ENCODE assay signal across 8 cellular contexts in genomic region chr2:240989451-240990265, GRCh38. TPM values are rescaled to one million over a fixed set of nuclear protein-coding genes. Genes with fewer than 3 reads are reported as not detected.
DNase-seq lines count a peak whose midpoint lies in the region; ATAC-seq, FAIRE-seq and TF ChIP-seq lines count a peak whose summit lies in the region.

No MANE protein-coding gene starts in this region.

- H3K36me3 Mint-ChIP-seq in stimulated activated memory B cell treated with anti-CD40 and anti-IgM and Interleukin-4, amounts not matched to agents 10 μg/mL and 1 μg/mL and 100 μg/mL, for 72 hours, result no peaks in the 10 kb centered on the region

- H3K27me3 ChIP-seq in GM06990 (replicated peaks; ENCODE audit: control insufficient read depth, insufficient read depth, low read length), result no peaks in the 10 kb centered on the region; the same call in none of the 2 replicates
- peaks cover 0 to 5% (median 0%) of the 10 kb centered on the region in 45 donors for H3K27me3 ChIP-seq in dorsolateral prefrontal cortex
- H3K27me3 ChIP-seq in pancreas, result no peaks in the 10 kb centered on the region

- H3K4me3 Mint-ChIP-seq in stimulated activated memory B cell treated with anti-CD40 and anti-IgM and Interleukin-4, amounts not matched to agents 10 μg/mL and 1 μg/mL and 100 μg/mL, for 72 hours, result no peak overlapping the region

- no peak overlapping the region for H3K27ac Mint-ChIP-seq in stimulated activated memory B cell treated with anti-CD40 and anti-IgM and Interleukin-4, amounts not matched to agents 10 μg/mL and 1 μg/mL and 100 μg/mL, for 72 hours

- H3K4me1 ChIP-seq in pancreas, result peaks cover 0 to 11% (median 5%) of the 10 kb centered on the region in 3 donors

- H3K36me3 ChIP-seq in GM06990 (ENCODE audit: control insufficient read depth, insufficient read depth, low read length) (no peaks in the 10 kb centered on the region), pancreas (no peaks in the 10 kb centered on the region)

- peaks cover 5% of the 10 kb centered on the region for H3K4me1 Mint-ChIP-seq in stimulated activated memory B cell treated with anti-CD40 and anti-IgM and Interleukin-4, amounts not matched to agents 10 μg/mL and 1 μg/mL and 100 μg/mL, for 72 hours

- H3K27me3 Mint-ChIP-seq in stimulated activated memory B cell treated with anti-CD40 and anti-IgM and Interleukin-4, amounts not matched to agents 10 μg/mL and 1 μg/mL and 100 μg/mL, for 72 hours, result peaks cover 37% of the 10 kb centered on the region

- DNase-seq in GM06990 (ENCODE audit: extremely low read depth, insufficient read length) (no peak), NCI-H1694 (lab: John Stamatoyannopoulos, UW) (peak; percentile 14), dorsolateral prefrontal cortex (peak in 2 of 10 donors; percentile 29 to 38), pancreas (peak in 5 of 6 donors; percentile 20 to 58 (median 34)), KG1 (lab: John Stamatoyannopoulos, UW) (no peak)

- no peak for FAIRE-seq in pancreas (lab: Jason Lieb, UNC)

- ATAC-seq in pancreas (peak in 1 of 4 donors; percentile 21), HG02678 (IDR thresholded peaks at IDR 0.05; ENCODE audit: unreplicated experiment) (no peak), GM21619 (IDR thresholded peaks at IDR 0.05; ENCODE audit: unreplicated experiment) (no peak)
- ATAC-seq in stimulated activated memory B cell treated with anti-CD40 and anti-IgM and Interleukin-4, amounts not matched to agents 10 μg/mL and 1 μg/mL and 100 μg/mL, for 72 hours, result no peak

- H3K9me3 Mint-ChIP-seq in stimulated activated memory B cell treated with anti-CD40 and anti-IgM and Interleukin-4, amounts not matched to agents 10 μg/mL and 1 μg/mL and 100 μg/mL, for 72 hours, result no peaks in the 10 kb centered on the region

- H3K9me3 ChIP-seq in pancreas, result no peaks in the 10 kb centered on the region

- TF ChIP-seq CTCF in GM06990 (IDR thresholded peaks at IDR 0.05; ENCODE audit: insufficient read depth, low read length, poor library complexity, severe bottlenecking) (peak; percentile 65), dorsolateral prefrontal cortex (IDR thresholded peaks at IDR 0.05 in 54 of 56, conservative IDR thresholded peaks at IDR 0.05 in 2 of 56; ENCODE audit: low read depth in 1 of 56, partially characterized antibody in 56 of 56) (peak in 36 of 56 donors; percentile 5 to 58 (median 24)), pancreas (IDR thresholded peaks at IDR 0.05) (peak in 1 of 4 donors; percentile 8)

- intact Hi-C loops in dorsolateral prefrontal cortex (cut with DNase I) (no loop called here), pancreas (cut with DNase I) (no loop called here)

- WGBS in pancreas, 2 donors, result 76 to 79% methylated on average over 17 of the region's 17 CpGs

- H3K27ac ChIP-seq in dorsolateral prefrontal cortex (no peak overlapping the region), pancreas (no peak overlapping the region)

- H3K4me3 ChIP-seq in GM06990 (replicated peaks; ENCODE audit: low read depth, low read length), result no peak overlapping the region
- no peak overlapping the region for H3K4me3 ChIP-seq in dorsolateral prefrontal cortex
- no peak overlapping the region for H3K4me3 ChIP-seq in pancreas

RNA-seq across cellular contexts. Expression of gene SNED1, which starts 8.8 kb away (rescaled TPM):
- 10 to 100 TPM; 19.4 to 99.0 (median 47.6) TPM for total RNA-seq in dorsolateral prefrontal cortex
- 10 to 100 TPM in 2 of 6 donors, 1 to 10 TPM in 4; 6.6 to 19.2 (median 9.6) TPM for total RNA-seq in pancreas
- polyA plus RNA-seq in pancreas, result 10 to 100 TPM; 12.9 to 13.2 TPM

Comparison
In these comparisons a context has a peak if more than half of its experiments do, and no peak if none do; other contexts are left out.
1. DNase-seq: peak in NCI-H1694 (single experiment) and pancreas (5 of 6); none in GM06990 (single experiment) and KG1 (single experiment).